ENCODE assay signal across 22 cellular contexts in the genomic region with DNA sequence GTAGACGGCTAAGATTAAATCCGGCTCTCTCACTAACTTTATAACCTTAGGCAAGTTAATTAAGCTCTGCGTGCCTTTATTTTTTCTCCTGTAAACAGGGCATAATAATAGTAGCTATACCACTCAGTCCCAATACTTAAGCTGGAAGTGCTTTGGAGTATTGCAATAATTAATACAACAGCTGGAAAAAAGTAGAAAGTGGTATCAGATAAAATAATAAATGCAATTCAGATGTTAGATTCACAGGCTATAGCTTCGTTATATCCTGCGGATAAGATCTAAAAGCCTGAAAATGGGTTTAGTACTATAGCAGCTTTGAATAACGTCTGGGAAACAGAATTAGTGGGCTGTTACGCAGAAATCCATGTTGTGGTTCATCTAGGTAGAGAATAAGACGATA.
"Had no signal": no experiment of that assay in that cellular context is flagged by ENCODE, and none has a peak within 500 bp of the region (broad histone marks: within the 10 kb centered on the region; RNA-seq: fewer than 3 reads in every experiment).

No MANE protein-coding gene starts in this region.

- H3K36me3 Mint-ChIP-seq: immature natural killer cell had no signal

- H3K27me3 ChIP-seq: dorsolateral prefrontal cortex, esophagus muscularis mucosa, foreskin keratinocyte, gastroesophageal sphincter, heart left ventricle, hepatocyte had no signal

- H2AFZ ChIP-seq: hepatocyte had no signal

- H3K4me1 ChIP-seq: foreskin keratinocyte had no signal

- H3K36me3 ChIP-seq: esophagus muscularis mucosa, heart left ventricle had no signal

- H3K9me3 ChIP-seq: esophagus muscularis mucosa, gastroesophageal sphincter, lower lobe of right lung had no signal

- H3K27me3 Mint-ChIP-seq: naive thymus-derived CD4-positive, alpha-beta T cell had no signal

- H3K4me3 Mint-ChIP-seq: immature natural killer cell; naive thymus-derived CD4-positive, alpha-beta T cell had no signal

- H3K27ac Mint-ChIP-seq: immature natural killer cell had no signal

- H3K4me3 ChIP-seq: coronary artery, dorsolateral prefrontal cortex, esophagus muscularis mucosa, gastroesophageal sphincter, heart left ventricle, hepatocyte, lower lobe of right lung had no signal

- H3K27ac ChIP-seq: coronary artery, esophagus muscularis mucosa, foreskin keratinocyte, gastroesophageal sphincter, heart left ventricle, hepatocyte, lower lobe of right lung had no signal

- DNase-seq: dermis blood vessel endothelial cell; dorsolateral prefrontal cortex; effector CD4-positive, alpha-beta T cell; effector memory CD4-positive, alpha-beta T cell; foreskin keratinocyte; heart left ventricle; hypothalamus; immature natural killer cell; islet precursor cell; kidney; kidney glomerular epithelial cell; left colon; left ventricle myocardium superior; lower lobe of right lung; mesendoderm; midbrain; naive thymus-derived CD4-positive, alpha-beta T cell had no signal

- H3K9me3 Mint-ChIP-seq: immature natural killer cell had no signal

- H3K4me2 ChIP-seq: hepatocyte had no signal

- ATAC-seq: foreskin keratinocyte; gastroesophageal sphincter; heart left ventricle; left colon; left lobe of liver; left ventricle myocardium superior; naive thymus-derived CD4-positive, alpha-beta T cell had no signal
